Comparison of ENCODE assay signal across 18 cellular contexts in genomic region chr2:18626256-18626668, GRCh38. TPM values are rescaled to one million over a fixed set of nuclear protein-coding genes. Genes with fewer than 3 reads are reported as not detected.
A peak's percentile ranks its signal among the peaks of the same experiment; 100 is the strongest.
DNase-seq lines count a peak whose midpoint lies in the region; ATAC-seq, FAIRE-seq and TF ChIP-seq lines count a peak whose summit lies in the region.
"Had no signal": no experiment of that assay in that cellular context is flagged by ENCODE, and none has a peak within 500 bp of the region (broad histone marks: within the 10 kb centered on the region; RNA-seq: fewer than 3 reads in every experiment).

No MANE protein-coding gene starts in this region.

- intact Hi-C loops in sciatic nerve (cut with DNase I): no loop called here

- no peaks in the 10 kb centered on the region for H3K4me1 Mint-ChIP-seq in activated naive CD8-positive, alpha-beta T cell treated with anti-CD3 and anti-CD28 coated beads for 36 hours
- H3K4me1 Mint-ChIP-seq: CD4-positive, CD25-positive, alpha-beta regulatory T cell had no signal

- TF ChIP-seq CTCF in fibroblast of villous mesenchyme (IDR thresholded peaks at IDR 0.05; ENCODE audit: insufficient read depth, low read depth, low read length): no peak

- no peak overlapping the region for H3K4me3 Mint-ChIP-seq in activated naive CD8-positive, alpha-beta T cell treated with anti-CD3 and anti-CD28 coated beads for 36 hours
- H3K4me3 Mint-ChIP-seq: CD4-positive, CD25-positive, alpha-beta regulatory T cell had no signal

- H3K27ac Mint-ChIP-seq in activated naive CD8-positive, alpha-beta T cell treated with anti-CD3 and anti-CD28 coated beads for 36 hours: no peak overlapping the region
- H3K27ac Mint-ChIP-seq: CD4-positive, CD25-positive, alpha-beta regulatory T cell had no signal

- no peak for TF ChIP-seq POLR2A in H54 (IDR thresholded peaks at IDR 0.05; ENCODE audit: low read depth, low read length)

- H3K27me3 Mint-ChIP-seq in activated naive CD8-positive, alpha-beta T cell treated with anti-CD3 and anti-CD28 coated beads for 36 hours: no peaks in the 10 kb centered on the region
- H3K27me3 Mint-ChIP-seq: CD4-positive, CD25-positive, alpha-beta regulatory T cell had no signal

- in situ Hi-C loops in KBM-7 (cut with MboI; ENCODE audit: low pct_unique_long_range_greater_than_20kb, low sequenced_read_pairs): no loop called here

- peaks cover 14% of the 10 kb centered on the region for H3K36me3 Mint-ChIP-seq in activated naive CD8-positive, alpha-beta T cell treated with anti-CD3 and anti-CD28 coated beads for 36 hours

- ATAC-seq in sciatic nerve (peak; percentile 66), GM18868 (IDR thresholded peaks at IDR 0.05; ENCODE audit: unreplicated experiment) (no peak)
- ATAC-seq: HepG2 had no signal

- FAIRE-seq in H54 (lab: Jason Lieb, UNC): peak; percentile 89
- FAIRE-seq: HepG2 had no signal

- no peak overlapping the region for H3K4me3 ChIP-seq in fibroblast of villous mesenchyme (ENCODE audit: low read depth, low read length)
- H3K4me3 ChIP-seq: prostate gland, SK-N-MC, thoracic aorta had no signal

- peaks cover 9% of the 10 kb centered on the region for H3K9me3 Mint-ChIP-seq in activated naive CD8-positive, alpha-beta T cell treated with anti-CD3 and anti-CD28 coated beads for 36 hours

- DNase-seq in H54 (ENCODE audit: insufficient read length, low spot score): no peak
- DNase-seq in amniotic epithelial cell (ENCODE audit: low read depth): peak; percentile 81
- DNase-seq in fibroblast of villous mesenchyme (ENCODE audit: low read depth): peak; percentile 77
- DNase-seq in sciatic nerve (ENCODE audit: low spot score): no peak
- DNase-seq in activated naive CD8-positive, alpha-beta T cell treated with anti-CD3 and anti-CD28 coated beads for 36 hours: no peak
- DNase-seq in NK-92 treated with Interleukin-12 subunit alpha and Interleukin-12 subunit beta, amount 100 ng/mL, for 24 hours (lab: John Stamatoyannopoulos, UW): no peak
- no peak for DNase-seq in KBM-7
- DNase-seq: activated effector memory CD4-positive, alpha-beta T cell treated with Interleukin-2 at 50 U/mL for 16 hours; CD4-positive, CD25-positive, alpha-beta regulatory T cell; effector CD8-positive, alpha-beta T cell; glutamatergic neuron; NCI-H1048 had no signal

RNA-seq across cellular contexts. Expression of gene NT5C1B, which starts 36.9 kb away (rescaled TPM):
- total RNA-seq in fibroblast of villous mesenchyme (not detected in 2 replicates), sciatic nerve (not detected)
- not detected for total RNA-seq in activated naive CD8-positive, alpha-beta T cell treated with anti-CD3 and anti-CD28 coated beads for 36 hours
- total RNA-seq: activated CD8-positive, alpha-beta memory T cell treated with anti-CD3 and anti-CD28 coated beads for 36 hours; CD4-positive, CD25-positive, alpha-beta regulatory T cell; HepG2; thoracic aorta had no signal

Comparison
In these comparisons a context has a peak if more than half of its experiments do, and no peak if none do; other contexts are left out.
1. DNase-seq: peak in amniotic epithelial cell (single experiment) and fibroblast of villous mesenchyme (single experiment); none in H54 (single experiment), sciatic nerve (single experiment), activated naive CD8-positive, alpha-beta T cell treated with anti-CD3 and anti-CD28 coated beads for 36 hours (single experiment), NK-92 treated with Interleukin-12 subunit alpha and Interleukin-12 subunit beta, amount 100 ng/mL, for 24 hours (single experiment) and KBM-7 (single experiment).